Comparison of ENCODE assay signal across 1 cellular context in genomic region chr3:196181127-196181546, GRCh38.
TF ChIP-seq lines count a peak whose summit lies in the region.

No MANE protein-coding gene starts in this region.

TF ChIP-seq in K562, 482 proteins besides CTCF, POLR2A, EP300 and RAD21:
- TF ChIP-seq, protein P1, sequence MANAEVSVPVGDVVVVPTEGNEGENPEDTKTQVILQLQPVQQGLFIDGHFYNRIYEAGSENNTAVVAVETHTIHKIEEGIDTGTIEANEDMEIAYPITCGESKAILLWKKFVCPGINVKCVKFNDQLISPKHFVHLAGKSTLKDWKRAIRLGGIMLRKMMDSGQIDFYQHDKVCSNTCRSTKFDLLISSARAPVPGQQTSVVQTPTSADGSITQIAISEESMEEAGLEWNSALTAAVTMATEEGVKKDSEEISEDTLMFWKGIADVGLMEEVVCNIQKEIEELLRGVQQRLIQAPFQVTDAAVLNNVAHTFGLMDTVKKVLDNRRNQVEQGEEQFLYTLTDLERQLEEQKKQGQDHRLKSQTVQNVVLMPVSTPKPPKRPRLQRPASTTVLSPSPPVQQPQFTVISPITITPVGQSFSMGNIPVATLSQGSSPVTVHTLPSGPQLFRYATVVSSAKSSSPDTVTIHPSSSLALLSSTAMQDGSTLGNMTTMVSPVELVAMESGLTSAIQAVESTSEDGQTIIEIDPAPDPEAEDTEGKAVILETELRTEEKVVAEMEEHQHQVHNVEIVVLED (CRISPR knock-in tag; IDR thresholded peaks at IDR 0.05): no peak
- TF ChIP-seq MYNN (IDR thresholded peaks at IDR 0.05): peak; percentile 90
- no peak for TF ChIP-seq MYNN (CRISPR knock-in tag; IDR thresholded peaks at IDR 0.05)
- peak; percentile 13; the same call in 1 of the 2 replicates for TF ChIP-seq MECOM (CRISPR knock-in tag; IDR thresholded peaks at IDR 0.05)
- peak; percentile 49; the same call in 1 of the 2 replicates for TF ChIP-seq ESRRA (IDR thresholded peaks at IDR 0.05; ENCODE audit: borderline replicate concordance, low read depth)
- TF ChIP-seq ZNF395 (CRISPR knock-in tag; IDR thresholded peaks at IDR 0.05): 0 out of 2 replicates have a peak, but pooled peaks have one; percentile 4
- TF ChIP-seq PML (IDR thresholded peaks at IDR 0.05; ENCODE audit: low read length): no peak
